ENCODE assay signal across 15 cellular contexts in the genomic region with DNA sequence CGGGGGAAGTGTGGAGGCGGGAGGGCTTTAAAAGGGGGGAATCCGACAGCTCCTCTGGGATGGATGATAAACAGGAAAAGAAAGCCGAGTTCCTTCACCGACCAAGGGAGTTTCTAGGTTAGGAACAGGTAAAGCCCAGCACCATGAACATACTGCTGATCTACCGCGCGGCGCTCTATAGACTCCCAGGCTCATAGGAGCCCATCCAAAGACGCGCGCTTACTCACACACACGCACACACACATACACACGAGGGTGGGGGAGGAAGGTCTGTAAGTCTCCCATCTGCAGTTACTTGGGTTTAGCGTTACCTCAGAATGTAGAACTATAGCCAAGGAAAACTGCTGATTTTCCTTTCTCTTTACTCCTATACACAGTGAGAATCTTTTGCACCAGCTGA. TPM values are rescaled to one million over a fixed set of nuclear protein-coding genes. Genes with fewer than 3 reads are reported as not detected.
A peak's percentile ranks its signal among the peaks of the same experiment; 100 is the strongest.
DNase-seq lines count a peak whose midpoint lies in the region; ATAC-seq and TF ChIP-seq lines count a peak whose summit lies in the region.
"Had no signal": no experiment of that assay in that cellular context is flagged by ENCODE, and none has a peak within 500 bp of the region (broad histone marks: within the 10 kb centered on the region; RNA-seq: fewer than 3 reads in every experiment).

No MANE protein-coding gene starts in this region.

- H3K4me1 ChIP-seq in HUES48 (ENCODE audit: control insufficient read depth, insufficient read depth, low read length) (peaks cover 21% of the 10 kb centered on the region), endodermal cell (ENCODE audit: control insufficient read depth, insufficient read depth, low read length) (peaks cover 6% of the 10 kb centered on the region), mucosa of descending colon (ENCODE audit: low read depth) (peaks cover 21% of the 10 kb centered on the region)

- H3K36me3 Mint-ChIP-seq in endodermal cell (ENCODE audit: low read depth) = no peaks in the 10 kb centered on the region

- H3K4me3 Mint-ChIP-seq in endodermal cell = peak overlapping the region; percentile 66

- H3K9me3 ChIP-seq in HUES48 (ENCODE audit: control insufficient read depth, insufficient read depth, low read length) (no peaks in the 10 kb centered on the region), endodermal cell (ENCODE audit: control insufficient read depth, low read length) (no peaks in the 10 kb centered on the region), mucosa of descending colon (no peaks in the 10 kb centered on the region)

- DNase-seq in AG10803 (ENCODE audit: low read depth) (peak; percentile 6), endodermal cell (no peak), mucosa of descending colon (peak in 2 of 3 donors; percentile 16 to 31), DMS79 treated with DMSO at 0.1 percent for 48 hours (lab: John Stamatoyannopoulos, UW) (no peak), NCI-H2081 (lab: John Stamatoyannopoulos, UW) (no peak), NCI-H128 (lab: John Stamatoyannopoulos, UW; ENCODE audit: unreplicated experiment) (no peak), hippocampal formation (lab: John Stamatoyannopoulos, UW) (no peak)
- DNase-seq: activated CD8-positive, alpha-beta memory T cell treated with anti-CD3 and anti-CD28 coated beads, Interleukin-2, amount 50 U/mL, for 48 hours; brain microvascular endothelial cell; MM.1S; spleen; stimulated activated CD8-positive, alpha-beta memory T cell treated with anti-CD3 and anti-CD28 coated beads, Interleukin-4, amount 100 ng/mL, for 48 hours had no signal

- H3K4me3 ChIP-seq in AG10803 (ENCODE audit: low read length) (no peak overlapping the region), HUES48 (ENCODE audit: low read depth, low read length) (peak overlapping the region; percentile 57), endodermal cell (ENCODE audit: low read length) (peak overlapping the region; percentile 84), mucosa of descending colon (no peak overlapping the region)

- peaks cover 72% of the 10 kb centered on the region for H3K27me3 Mint-ChIP-seq in endodermal cell (ENCODE audit: insufficient read depth)

- H3K36me3 ChIP-seq in HUES48 (ENCODE audit: control insufficient read depth, insufficient read depth, low read length) = no peaks in the 10 kb centered on the region
- H3K36me3 ChIP-seq in endodermal cell (ENCODE audit: control insufficient read depth, insufficient read depth, low read length) = no peaks in the 10 kb centered on the region
- H3K36me3 ChIP-seq in mucosa of descending colon (ENCODE audit: low read depth) = no peaks in the 10 kb centered on the region
- H3K36me3 ChIP-seq: brain microvascular endothelial cell, spleen had no signal

- no peak overlapping the region for H3K9ac ChIP-seq in HUES48 (ENCODE audit: low read depth, low read length)
- no peak overlapping the region for H3K9ac ChIP-seq in endodermal cell (ENCODE audit: extremely low read depth, low read length, poor library complexity, severe bottlenecking)

- ATAC-seq in mucosa of descending colon = peak; percentile 37

- H3K9me3 Mint-ChIP-seq in endodermal cell = peaks cover 16% of the 10 kb centered on the region

- 0 to 9% methylated on average over 1 to 15 of the region's 15 CpGs for WGBS in endodermal cell (ENCODE audit: insufficient coverage in 1 of 2, insufficient read length in 1 of 2), 2 experiments

- H3K4me1 Mint-ChIP-seq in endodermal cell = peaks cover 29% of the 10 kb centered on the region

- intact Hi-C loops in mucosa of descending colon (cut with DNase I, micrococcal nuclease) = no loop called here

- no peak overlapping the region for H3K27ac ChIP-seq in HUES48 (ENCODE audit: low read depth, low read length)
- H3K27ac ChIP-seq in endodermal cell (ENCODE audit: low read depth, low read length) = no peak overlapping the region
- H3K27ac ChIP-seq: brain microvascular endothelial cell, C4-2B, spleen had no signal

- TF ChIP-seq CTCF in AG10803 (conservative IDR thresholded peaks at IDR 0.05; ENCODE audit: low read length) (no peak), endodermal cell (conservative IDR thresholded peaks at IDR 0.05) (no peak), mucosa of descending colon (IDR thresholded peaks at IDR 0.05) (no peak)

- no peak overlapping the region for H3K27ac Mint-ChIP-seq in endodermal cell

- peaks cover 62% of the 10 kb centered on the region for H3K27me3 ChIP-seq in HUES48 (ENCODE audit: control insufficient read depth, insufficient read depth, low read length)
- H3K27me3 ChIP-seq in endodermal cell (ENCODE audit: control insufficient read depth, insufficient read depth, low read length, poor library complexity, severe bottlenecking) = peaks cover 30% of the 10 kb centered on the region

RNA-seq across cellular contexts. Expression of gene GABRB2, which starts 2.6 kb away (rescaled TPM):
- total RNA-seq in endodermal cell (1 to 10 TPM in 1 of 2 donors, under 1 TPM in 1; 0.77 to 2.5 TPM), mucosa of descending colon (1 to 10 TPM in 2 of 3 donors, under 1 TPM in 1; 0.44 to 2.1 (median 2.0) TPM)
- 2.0 TPM for polyA plus RNA-seq in endodermal cell (2013, experiment 1 of 2)
- polyA plus RNA-seq in endodermal cell (2013, experiment 2 of 2) = 1.9 TPM
- total RNA-seq: mononuclear cell had no signal

Comparison
In these comparisons a context has a peak if more than half of its experiments do, and no peak if none do; other contexts are left out.
1. DNase-seq: peak in AG10803 (single experiment) and mucosa of descending colon (2 of 3); none in endodermal cell (single experiment), DMS79 treated with DMSO at 0.1 percent for 48 hours (single experiment), NCI-H2081 (0 of 2), NCI-H128 (single experiment) and hippocampal formation (0 of 2).
2. H3K4me3 ChIP-seq: peak in HUES48 (single experiment) and endodermal cell (single experiment); none in AG10803 (single experiment) and mucosa of descending colon (single experiment).